In the genomic region with DNA sequence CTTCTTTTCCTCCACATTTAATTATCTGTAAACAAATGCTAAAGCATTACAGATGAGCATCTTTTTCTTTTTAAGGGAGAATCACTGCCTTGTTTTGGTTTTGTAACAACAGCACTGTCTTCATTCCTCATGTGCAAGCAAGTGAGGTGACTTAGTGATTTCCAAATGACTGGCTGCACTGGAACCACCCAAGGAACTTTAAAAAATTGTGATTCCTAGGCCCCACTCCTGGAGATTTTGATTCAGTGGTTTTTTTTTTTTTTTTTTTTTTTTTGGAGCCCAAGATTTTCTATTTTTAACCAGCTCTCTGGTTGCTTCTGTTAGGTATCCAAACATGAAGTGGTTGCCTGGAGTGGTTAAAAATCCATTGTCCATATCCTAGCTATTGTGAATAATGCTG, we compare ENCODE assay signal across 20 cellular contexts.
DNase-seq lines count a peak whose midpoint lies in the region; ATAC-seq, FAIRE-seq and TF ChIP-seq lines count a peak whose summit lies in the region.
"Had no signal": no experiment of that assay in that cellular context is flagged by ENCODE, and none has a peak within 500 bp of the region (broad histone marks: within the 10 kb centered on the region; RNA-seq: fewer than 3 reads in every experiment).

No MANE protein-coding gene starts in this region.

- CTCF ChIA-PET in HepG2 (lab: Yijun Ruan, JAX; ENCODE audit: low intra/inter-chr PET ratio, low total read pairs): no interaction called here

- H3K9me3 ChIP-seq in right lobe of liver (no peaks in the 10 kb centered on the region), HepG2 (ENCODE audit: low read length) (no peaks in the 10 kb centered on the region), parathyroid adenoma (ENCODE audit: control insufficient read depth, low read length) (no peaks in the 10 kb centered on the region)
- H3K9me3 ChIP-seq: BLaER1, Caco-2 had no signal

- H3K27me3 ChIP-seq in right lobe of liver (no peaks in the 10 kb centered on the region), HepG2 (ENCODE audit: control insufficient read depth in 1 of 2, insufficient read depth in 2 of 2, low read length in 2 of 2) (no peaks in the 10 kb centered on the region), parathyroid adenoma (ENCODE audit: control insufficient read depth, insufficient read depth, low read length) (no peaks in the 10 kb centered on the region)
- H3K27me3 ChIP-seq: BLaER1 had no signal

- TF ChIP-seq POLR2A in right lobe of liver (IDR thresholded peaks at IDR 0.05) (no peak), HepG2 (IDR thresholded peaks at IDR 0.05; ENCODE audit: insufficient read depth in 1 of 2, low read depth in 2 of 2, low read length in 2 of 2) (no peak)

- FAIRE-seq in HepG2 (lab: Jason Lieb, UNC): no peak
- FAIRE-seq: A204.1, G401.6, GM12892 had no signal

- BruUV-seq in HepG2 (replicated peaks; lab: Mats Ljungman, UMichigan): no TSS peak

- intact Hi-C loops in right lobe of liver (cut with DNase I): no loop called here
- intact Hi-C loops in HepG2 (cut with micrococcal nuclease; ENCODE audit: unreplicated experiment): loop anchor here (10.0 kb wide), 1 partner anchor 203 kb away; a partner anchor contains a TSS

- H3K9ac ChIP-seq in HepG2 (ENCODE audit: insufficient read depth, low read depth, low read length): no peak overlapping the region
- no peak overlapping the region for H3K9ac ChIP-seq in parathyroid adenoma
- H3K9ac ChIP-seq: BLaER1, GM23248 had no signal

- in situ Hi-C loops in HepG2 (cut with HindIII; ENCODE audit: extremely low pct_ligation_motif_present, low pct_unique_long_range_greater_than_20kb): no loop called here

- H3K36me3 ChIP-seq in right lobe of liver (no peaks in the 10 kb centered on the region), HepG2 (replicated peaks in 1 of 2; ENCODE audit: control insufficient read depth in 1 of 2, insufficient read depth in 2 of 2, low read length in 2 of 2) (no peaks in the 10 kb centered on the region), parathyroid adenoma (ENCODE audit: control insufficient read depth, insufficient read depth, low read length) (no peaks in the 10 kb centered on the region)
- H3K36me3 ChIP-seq: BLaER1 had no signal

- ATAC-seq in right lobe of liver (no peak), HepG2 (no peak), GM19324 (IDR thresholded peaks at IDR 0.05; ENCODE audit: low FRiP score, unreplicated experiment) (no peak), HG03139 (IDR thresholded peaks at IDR 0.05; ENCODE audit: unreplicated experiment) (no peak)
- ATAC-seq: CD8-positive, alpha-beta T cell; HCT116 had no signal

- no peak overlapping the region for H3K4me2 ChIP-seq in HepG2 (ENCODE audit: low read depth, low read length)
- H3K4me2 ChIP-seq in parathyroid adenoma (ENCODE audit: low read length): peak overlapping the region; percentile 45
- H3K4me2 ChIP-seq: BLaER1 had no signal

- no peak for TF ChIP-seq RAD21 in HepG2 (CRISPR knock-in tag; IDR thresholded peaks at IDR 0.05)

- TF ChIP-seq CTCF in right lobe of liver (IDR thresholded peaks at IDR 0.05): no peak
- TF ChIP-seq CTCF in HepG2 (CRISPR knock-in tag; IDR thresholded peaks at IDR 0.05): no peak
- TF ChIP-seq CTCF in parathyroid adenoma (IDR thresholded peaks at IDR 0.05): no peak

- no peak for TF ChIP-seq EP300 in HepG2 (IDR thresholded peaks at IDR 0.05; ENCODE audit: low read depth in 2 of 2, low read length in 2 of 2)
- no peak for TF ChIP-seq EP300 in HepG2 (CRISPR knock-in tag; IDR thresholded peaks at IDR 0.05; ENCODE audit: borderline replicate concordance)

- H3K27ac ChIP-seq in right lobe of liver: peak overlapping the region in 2 of 3 donors; percentile 43 to 93
- no peak overlapping the region for H3K27ac ChIP-seq in HepG2 (ENCODE audit: extremely low read length, insufficient read depth, low read length)
- H3K27ac ChIP-seq in parathyroid adenoma: no peak overlapping the region
- H3K27ac ChIP-seq: BLaER1, C4-2B, GM23248 had no signal

- H3K4me3 ChIP-seq in right lobe of liver: no peak overlapping the region
- H3K4me3 ChIP-seq in HepG2 (replicated peaks in 1 of 3; ENCODE audit: insufficient read depth in 1 of 3, low read depth in 2 of 3, low read length in 3 of 3): no peak overlapping the region
- H3K4me3 ChIP-seq in parathyroid adenoma (ENCODE audit: low read depth, low read length): peak overlapping the region; percentile 28
- H3K4me3 ChIP-seq: BLaER1, GM23248 had no signal

- no peak for DNase-seq in right lobe of liver
- no peak for DNase-seq in HepG2 (ENCODE audit: low spot score)
- DNase-seq in glomerular visceral epithelial cell (ENCODE audit: extremely low spot score): peak; percentile 30
- no peak for DNase-seq in GOT3 (lab: John Stamatoyannopoulos, UW)
- DNase-seq: Caco-2; CD4-positive, CD25-positive, alpha-beta regulatory T cell; CD8-positive, alpha-beta T cell; DMS153; DND-41; GM23248; H9 had no signal

- POLR2A ChIA-PET in HepG2 (lab: Yijun Ruan, JAX): interaction anchor here (0.6 kb wide), 1 partner anchor 170 kb away, joined by 3 read pairs; no protein-coding TSS in a partner anchor

- H2AFZ ChIP-seq in HepG2 (ENCODE audit: low read length): no peak overlapping the region
- H2AFZ ChIP-seq in parathyroid adenoma: no peak overlapping the region
- H2AFZ ChIP-seq: GM23248 had no signal

- peaks cover 0 to 31% (median 11%) of the 10 kb centered on the region in 4 donors for H3K4me1 ChIP-seq in right lobe of liver
- peaks cover 60% of the 10 kb centered on the region for H3K4me1 ChIP-seq in HepG2 (ENCODE audit: insufficient read depth, low read length)
- no peaks in the 10 kb centered on the region for H3K4me1 ChIP-seq in parathyroid adenoma
- H3K4me1 ChIP-seq: BLaER1 had no signal

- H4K20me1 ChIP-seq in HepG2 (ENCODE audit: insufficient read depth, low read length): no peaks in the 10 kb centered on the region
- H4K20me1 ChIP-seq: BLaER1 had no signal

- H3K79me2 ChIP-seq in HepG2 (ENCODE audit: insufficient read depth, low read length): no peaks in the 10 kb centered on the region
- H3K79me2 ChIP-seq in parathyroid adenoma: no peaks in the 10 kb centered on the region

TF ChIP-seq in HepG2, 621 proteins besides CTCF, POLR2A, EP300 and RAD21:
- TF ChIP-seq, protein P1, sequence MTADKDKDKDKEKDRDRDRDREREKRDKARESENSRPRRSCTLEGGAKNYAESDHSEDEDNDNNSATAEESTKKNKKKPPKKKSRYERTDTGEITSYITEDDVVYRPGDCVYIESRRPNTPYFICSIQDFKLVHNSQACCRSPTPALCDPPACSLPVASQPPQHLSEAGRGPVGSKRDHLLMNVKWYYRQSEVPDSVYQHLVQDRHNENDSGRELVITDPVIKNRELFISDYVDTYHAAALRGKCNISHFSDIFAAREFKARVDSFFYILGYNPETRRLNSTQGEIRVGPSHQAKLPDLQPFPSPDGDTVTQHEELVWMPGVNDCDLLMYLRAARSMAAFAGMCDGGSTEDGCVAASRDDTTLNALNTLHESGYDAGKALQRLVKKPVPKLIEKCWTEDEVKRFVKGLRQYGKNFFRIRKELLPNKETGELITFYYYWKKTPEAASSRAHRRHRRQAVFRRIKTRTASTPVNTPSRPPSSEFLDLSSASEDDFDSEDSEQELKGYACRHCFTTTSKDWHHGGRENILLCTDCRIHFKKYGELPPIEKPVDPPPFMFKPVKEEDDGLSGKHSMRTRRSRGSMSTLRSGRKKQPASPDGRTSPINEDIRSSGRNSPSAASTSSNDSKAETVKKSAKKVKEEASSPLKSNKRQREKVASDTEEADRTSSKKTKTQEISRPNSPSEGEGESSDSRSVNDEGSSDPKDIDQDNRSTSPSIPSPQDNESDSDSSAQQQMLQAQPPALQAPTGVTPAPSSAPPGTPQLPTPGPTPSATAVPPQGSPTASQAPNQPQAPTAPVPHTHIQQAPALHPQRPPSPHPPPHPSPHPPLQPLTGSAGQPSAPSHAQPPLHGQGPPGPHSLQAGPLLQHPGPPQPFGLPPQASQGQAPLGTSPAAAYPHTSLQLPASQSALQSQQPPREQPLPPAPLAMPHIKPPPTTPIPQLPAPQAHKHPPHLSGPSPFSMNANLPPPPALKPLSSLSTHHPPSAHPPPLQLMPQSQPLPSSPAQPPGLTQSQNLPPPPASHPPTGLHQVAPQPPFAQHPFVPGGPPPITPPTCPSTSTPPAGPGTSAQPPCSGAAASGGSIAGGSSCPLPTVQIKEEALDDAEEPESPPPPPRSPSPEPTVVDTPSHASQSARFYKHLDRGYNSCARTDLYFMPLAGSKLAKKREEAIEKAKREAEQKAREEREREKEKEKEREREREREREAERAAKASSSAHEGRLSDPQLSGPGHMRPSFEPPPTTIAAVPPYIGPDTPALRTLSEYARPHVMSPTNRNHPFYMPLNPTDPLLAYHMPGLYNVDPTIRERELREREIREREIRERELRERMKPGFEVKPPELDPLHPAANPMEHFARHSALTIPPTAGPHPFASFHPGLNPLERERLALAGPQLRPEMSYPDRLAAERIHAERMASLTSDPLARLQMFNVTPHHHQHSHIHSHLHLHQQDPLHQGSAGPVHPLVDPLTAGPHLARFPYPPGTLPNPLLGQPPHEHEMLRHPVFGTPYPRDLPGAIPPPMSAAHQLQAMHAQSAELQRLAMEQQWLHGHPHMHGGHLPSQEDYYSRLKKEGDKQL (CRISPR knock-in tag; IDR thresholded peaks at IDR 0.05; ENCODE audit: low read depth): no peak
- TF ChIP-seq PTBP1 (IDR thresholded peaks at IDR 0.05; ENCODE audit: low read depth, low read length, poor library complexity, severe bottlenecking) (no peak), HNRNPLL (IDR thresholded peaks at IDR 0.05; ENCODE audit: low read depth, low read length, poor library complexity, severe bottlenecking) (no peak), POGZ (CRISPR knock-in tag; IDR thresholded peaks at IDR 0.05) (no peak), MTA1 (CRISPR knock-in tag; IDR thresholded peaks at IDR 0.05; ENCODE audit: borderline replicate concordance) (no peak), IKZF4 (CRISPR knock-in tag; IDR thresholded peaks at IDR 0.05; ENCODE audit: borderline replicate concordance, low read depth, not compliant biosample characterization) (no peak)
- TF ChIP-seq, protein P2, sequence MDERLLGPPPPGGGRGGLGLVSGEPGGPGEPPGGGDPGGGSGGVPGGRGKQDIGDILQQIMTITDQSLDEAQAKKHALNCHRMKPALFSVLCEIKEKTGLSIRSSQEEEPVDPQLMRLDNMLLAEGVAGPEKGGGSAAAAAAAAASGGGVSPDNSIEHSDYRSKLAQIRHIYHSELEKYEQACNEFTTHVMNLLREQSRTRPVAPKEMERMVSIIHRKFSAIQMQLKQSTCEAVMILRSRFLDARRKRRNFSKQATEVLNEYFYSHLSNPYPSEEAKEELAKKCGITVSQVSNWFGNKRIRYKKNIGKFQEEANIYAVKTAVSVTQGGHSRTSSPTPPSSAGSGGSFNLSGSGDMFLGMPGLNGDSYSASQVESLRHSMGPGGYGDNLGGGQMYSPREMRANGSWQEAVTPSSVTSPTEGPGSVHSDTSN (CRISPR knock-in tag; IDR thresholded peaks at IDR 0.05): no peak

Comparison
In these comparisons a context has a peak if more than half of its experiments do, and no peak if none do; other contexts are left out.
1. H3K27ac ChIP-seq: peak in right lobe of liver (2 of 3); none in HepG2 (single experiment) and parathyroid adenoma (single experiment).